ENCODE assay signal across 22 cellular contexts in the genomic region with DNA sequence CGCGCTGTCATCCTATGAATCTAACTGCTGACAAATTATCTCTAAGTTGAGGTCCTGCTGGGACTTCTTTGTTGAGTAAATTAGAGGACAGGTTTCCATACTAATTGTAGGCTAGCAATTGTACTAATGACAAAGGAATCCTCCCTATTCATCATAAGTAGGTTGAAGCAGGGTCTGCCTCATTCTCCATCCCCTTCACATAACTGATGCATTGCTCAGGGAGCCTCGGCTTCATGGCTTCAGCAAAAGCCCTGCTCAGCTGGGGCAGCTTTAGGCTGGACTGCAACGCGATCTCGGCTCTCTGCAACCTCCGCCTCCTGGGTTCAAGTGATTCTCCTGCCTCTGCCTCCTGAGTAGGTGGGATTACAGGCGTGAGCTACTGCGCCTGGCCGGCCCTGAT.
DNase-seq lines count a peak whose midpoint lies in the region; ATAC-seq, FAIRE-seq and TF ChIP-seq lines count a peak whose summit lies in the region.
"Had no signal": no experiment of that assay in that cellular context is flagged by ENCODE, and none has a peak within 500 bp of the region (broad histone marks: within the 10 kb centered on the region; RNA-seq: fewer than 3 reads in every experiment).

No MANE protein-coding gene starts in this region.

- no peak overlapping the region for H3K4me3 Mint-ChIP-seq in activated CD4-positive, alpha-beta T cell treated with anti-CD3 and anti-CD28 coated beads, Interleukin-2, amount 10 ng/mL, durations not matched to agents 24 days and 14 days
- no peak overlapping the region for H3K4me3 Mint-ChIP-seq in WTC11

- no peaks in the 10 kb centered on the region for H3K9me3 Mint-ChIP-seq in activated CD4-positive, alpha-beta T cell treated with anti-CD3 and anti-CD28 coated beads, Interleukin-2, amount 10 ng/mL, durations not matched to agents 24 days and 14 days
- no peaks in the 10 kb centered on the region for H3K9me3 Mint-ChIP-seq in WTC11

- H3K27ac Mint-ChIP-seq in activated CD4-positive, alpha-beta T cell treated with anti-CD3 and anti-CD28 coated beads, Interleukin-2, amount 10 ng/mL, durations not matched to agents 24 days and 14 days: no peak overlapping the region
- no peak overlapping the region for H3K27ac Mint-ChIP-seq in WTC11

- POLR2A ChIA-PET in WTC11 (lab: Charles Lee): no interaction called here

- intact Hi-C loops in activated CD4-positive, alpha-beta T cell treated with anti-CD3 and anti-CD28 coated beads, Interleukin-2, amount 10 ng/mL, durations not matched to agents 24 days and 14 days (cut with micrococcal nuclease): no loop called here

- H3K36me3 Mint-ChIP-seq in activated CD4-positive, alpha-beta T cell treated with anti-CD3 and anti-CD28 coated beads, Interleukin-2, amount 10 ng/mL, durations not matched to agents 24 days and 14 days (ENCODE audit: low read depth): no peaks in the 10 kb centered on the region
- no peaks in the 10 kb centered on the region for H3K36me3 Mint-ChIP-seq in WTC11

- no peaks in the 10 kb centered on the region for H3K4me1 Mint-ChIP-seq in activated CD4-positive, alpha-beta T cell treated with anti-CD3 and anti-CD28 coated beads, Interleukin-2, amount 10 ng/mL, durations not matched to agents 24 days and 14 days
- H3K4me1 Mint-ChIP-seq in WTC11: peaks cover 23% of the 10 kb centered on the region

- no peak for FAIRE-seq in H54 (lab: Jason Lieb, UNC)
- FAIRE-seq: D721Med, G401.6, HTR-8/SVneo had no signal

- H3K27me3 Mint-ChIP-seq in activated CD4-positive, alpha-beta T cell treated with anti-CD3 and anti-CD28 coated beads, Interleukin-2, amount 10 ng/mL, durations not matched to agents 24 days and 14 days: no peaks in the 10 kb centered on the region
- H3K27me3 Mint-ChIP-seq in WTC11 (ENCODE audit: low read depth): peaks cover 9% of the 10 kb centered on the region; the same call in 1 of the 2 replicates

- TF ChIP-seq POLR2A in H54 (IDR thresholded peaks at IDR 0.05; ENCODE audit: low read depth, low read length): no peak

- peak; percentile 82 for ATAC-seq in WTC11
- no peak for ATAC-seq in HG03095 (IDR thresholded peaks at IDR 0.05; ENCODE audit: unreplicated experiment)
- ATAC-seq: Right ventricle myocardium inferior, SK-N-SH treated with all-trans-retinoic acid at 6 μM for 48 hours had no signal

- CTCF ChIA-PET in WTC11 (lab: Charles Lee): interaction anchor here (0.6 to 0.9 kb wide), 3 partner anchors 9 to 206 kb away, joined by 3 read pairs; partner anchors contain the start of gene IRX6

- no peak for TF ChIP-seq CTCF in WTC11 (IDR thresholded peaks at IDR 0.05)

- peak; percentile 26 for DNase-seq in activated CD4-positive, alpha-beta T cell treated with anti-CD3 and anti-CD28 coated beads, Interleukin-2, amount 10 ng/mL, durations not matched to agents 24 days and 14 days
- no peak for DNase-seq in activated CD4-positive, alpha-beta T cell treated with anti-CD3 and anti-CD28 coated beads, Interleukin-2, amount 50 U/mL, for 48 hours
- DNase-seq in WTC11 (ENCODE audit: low spot score) (peak; percentile 15), iPS-NIHi11 (ENCODE audit: low spot score) (peak; percentile 17), H54 (ENCODE audit: insufficient read length, low spot score) (no peak), DMS79 treated with DMSO at 0.1 percent for 48 hours (lab: John Stamatoyannopoulos, UW) (no peak)
- DNase-seq: GOT3; KBM-7; MV-4-11; NCI-H1105; NCI-H2029; NCI-H2227 treated with DMSO at 0.1 percent for 48 hours; NCI-H774; NK-92 treated with Interleukin-12 subunit alpha and Interleukin-12 subunit beta, amount 100 ng/mL, for 24 hours; PC-9; SJCRH30 had no signal

TF ChIP-seq in WTC11, 78 proteins besides CTCF, POLR2A, EP300 and RAD21:
- TF ChIP-seq ZBTB21 (CRISPR knock-in tag; IDR thresholded peaks at IDR 0.05; ENCODE audit: borderline replicate concordance) (no peak), ZNF121 (CRISPR knock-in tag; IDR thresholded peaks at IDR 0.05) (peak; percentile 87)

Comparison
In these comparisons a context has a peak if more than half of its experiments do, and no peak if none do; other contexts are left out.
1. DNase-seq: peak in activated CD4-positive, alpha-beta T cell treated with anti-CD3 and anti-CD28 coated beads, Interleukin-2, amount 10 ng/mL, durations not matched to agents 24 days and 14 days (single experiment), WTC11 (single experiment) and iPS-NIHi11 (single experiment); none in activated CD4-positive, alpha-beta T cell treated with anti-CD3 and anti-CD28 coated beads, Interleukin-2, amount 50 U/mL, for 48 hours (0 of 2), H54 (single experiment) and DMS79 treated with DMSO at 0.1 percent for 48 hours (single experiment).